Comparison of ENCODE assay signal across 8 cellular contexts in genomic region chr12:31728917-31729640, GRCh38. TPM values are rescaled to one million over a fixed set of nuclear protein-coding genes. Genes with fewer than 3 reads are reported as not detected.
A peak's percentile ranks its signal among the peaks of the same experiment; 100 is the strongest.
DNase-seq lines count a peak whose midpoint lies in the region; ATAC-seq and TF ChIP-seq lines count a peak whose summit lies in the region.

TSS of gene AMN1 (minus strand) at chr12:31729021. CDS start at chr12:31729008, 13 bp downstream.

- dilution Hi-C loops in IMR-90 (cut with HindIII; ENCODE audit: low sequenced_read_pairs, unreplicated experiment) = no loop called here

- H3K18ac ChIP-seq in IMR-90 (ENCODE audit: low read depth, low read length) = peak within 1 kb of the TSS; percentile 72

- WGBS in IMR-90 (ENCODE audit: extremely low coverage in 2 of 2, insufficient read length in 1 of 2), 2 experiments = 2% methylated on average over 9 of the region's 59 CpGs; no CpG with 5 or more reads in 1 of the 2 experiments

- no peaks in the 10 kb centered on the region for H3K27me3 Mint-ChIP-seq in activated T-cell treated with anti-CD3 and anti-CD28 coated beads, Interleukin-2, amount 50 U/mL, for 24 hours

- TF ChIP-seq CTCF in IMR-90 (conservative IDR thresholded peaks at IDR 0.05; ENCODE audit: low read depth, low read length) = peak; percentile 15; the same call in 1 of the 2 replicates

- no peaks in the 10 kb centered on the region for H3K27me3 ChIP-seq in IMR-90 (ENCODE audit: control insufficient read depth, insufficient read depth, low read length)

- peak within 1 kb of the TSS; percentile 83 for H3K27ac ChIP-seq in IMR-90 (ENCODE audit: insufficient read depth, low read length)

- peaks cover 34% of the 10 kb centered on the region for H3K36me3 Mint-ChIP-seq in activated T-cell treated with anti-CD3 and anti-CD28 coated beads, Interleukin-2, amount 50 U/mL, for 24 hours (ENCODE audit: low read depth)

- DNase-seq in DMS114 treated with DMSO at 0.1 percent for 48 hours (lab: John Stamatoyannopoulos, UW; ENCODE audit: unreplicated experiment) = peak; percentile 97
- DNase-seq in IMR-90 = peak; percentile 99
- DNase-seq in OCI-M2 (lab: John Stamatoyannopoulos, UW; ENCODE audit: unreplicated experiment) = peak; percentile 37
- peak; percentile 100 for DNase-seq in activated T-cell treated with anti-CD3 and anti-CD28 coated beads, Interleukin-2, amount 50 U/mL, for 24 hours
- peak; percentile 99 for DNase-seq in erythroblast (lab: John Stamatoyannopoulos, UW)
- peak; percentile 100 for DNase-seq in mucosa of gallbladder (ENCODE audit: low spot score)
- DNase-seq in stimulated activated CD8-positive, alpha-beta memory T cell treated with anti-CD3 and anti-CD28 coated beads, Interleukin-4, amount 100 ng/mL, for 24 hours (ENCODE audit: low read depth) = peak; percentile 99

- H2BK120ac ChIP-seq in IMR-90 (ENCODE audit: low read depth, low read length) = peak within 1 kb of the TSS; percentile 48

- intact Hi-C loops in IMR-90 (cut with micrococcal nuclease) = loop anchor here (2.0 kb wide), 1 partner anchor 230 kb away; the partner anchor contains the start of gene RESF1

- CTCF ChIA-PET in IMR-90 (lab: Yijun Ruan, JAX) = no interaction called here

- peak within 1 kb of the TSS; percentile 88 to 93 for H4K8ac ChIP-seq in IMR-90 (ENCODE audit: low read depth in 2 of 2, low read length in 2 of 2)

- peaks cover 4% of the 10 kb centered on the region; the same call in 1 of the 2 replicates for H3K4me1 ChIP-seq in IMR-90 (ENCODE audit: control insufficient read depth, insufficient read depth, low read length)

- peak within 1 kb of the TSS; percentile 46 for H3K23ac ChIP-seq in IMR-90 (ENCODE audit: low read depth, low read length)

- ATAC-seq in GM21529 (IDR thresholded peaks at IDR 0.05; ENCODE audit: unreplicated experiment) (peak; percentile 92), IMR-90 (ENCODE audit: low read depth) (peak; percentile 98)

- peak within 1 kb of the TSS; percentile 79 for H3K14ac ChIP-seq in IMR-90 (replicated peaks; ENCODE audit: low read depth, low read length)

- POLR2A ChIA-PET in IMR-90 (lab: Charles Lee; ENCODE audit: unreplicated experiment) = interaction anchor here (0.6 kb wide), 1 partner anchor 714 kb away, joined by 3 read pairs; no protein-coding TSS in a partner anchor

- TF ChIP-seq RAD21 in IMR-90 (IDR thresholded peaks at IDR 0.05; ENCODE audit: low read length) = no peak

- H4K20me1 ChIP-seq in IMR-90 (ENCODE audit: insufficient read depth, low read length) = no peaks in the 10 kb centered on the region

- peak within 1 kb of the TSS; percentile 79 for H4K91ac ChIP-seq in IMR-90 (ENCODE audit: insufficient read depth, low read depth, low read length)

- peak within 1 kb of the TSS; percentile 56 for H2AK9ac ChIP-seq in IMR-90 (replicated peaks; ENCODE audit: low read depth, low read length, poor library complexity)

- H3K56ac ChIP-seq in IMR-90 (ENCODE audit: extremely low read depth, insufficient read depth, low read length) = peak within 1 kb of the TSS; percentile 46

- H3K4ac ChIP-seq in IMR-90 (ENCODE audit: low read depth, low read length) = peak within 1 kb of the TSS; percentile 87

- H3K9ac ChIP-seq in IMR-90 (ENCODE audit: low read depth, low read length) = peak within 1 kb of the TSS; percentile 82

- peak within 1 kb of the TSS; percentile 79 for H3K4me3 ChIP-seq in IMR-90 (ENCODE audit: insufficient read depth, low read depth, low read length)

- H2AFZ ChIP-seq in IMR-90 (replicated peaks; ENCODE audit: low read length, poor library complexity) = peak within 1 kb of the TSS; percentile 95

- TF ChIP-seq POLR2A in IMR-90 (IDR thresholded peaks at IDR 0.05; ENCODE audit: low read depth, low read length) (peak; percentile 71), erythroblast (IDR thresholded peaks at IDR 0.05; ENCODE audit: low read length) (peak; percentile 80)

- H2AK5ac ChIP-seq in IMR-90 (ENCODE audit: low read depth, low read length) = peak within 1 kb of the TSS; percentile 37

- peaks cover 9% of the 10 kb centered on the region for H3K9me3 Mint-ChIP-seq in activated T-cell treated with anti-CD3 and anti-CD28 coated beads, Interleukin-2, amount 50 U/mL, for 24 hours

- H2BK5ac ChIP-seq in IMR-90 (ENCODE audit: low read depth, low read length, poor library complexity, severe bottlenecking) = peak within 1 kb of the TSS; percentile 77

- peaks cover 66% of the 10 kb centered on the region for H3K4me1 Mint-ChIP-seq in activated T-cell treated with anti-CD3 and anti-CD28 coated beads, Interleukin-2, amount 50 U/mL, for 24 hours (ENCODE audit: low read depth)

- H3K36me3 ChIP-seq in IMR-90 (ENCODE audit: control insufficient read depth, insufficient read depth, low read length) = no peaks in the 10 kb centered on the region

- H2BK15ac ChIP-seq in IMR-90 (ENCODE audit: low read depth, low read length) = peak within 1 kb of the TSS; percentile 27; the same call in 1 of the 3 replicates

- H3K4me2 ChIP-seq in IMR-90 (ENCODE audit: low read depth, low read length) = peak within 1 kb of the TSS; percentile 84

- no peaks in the 10 kb centered on the region for H3K9me3 ChIP-seq in IMR-90 (ENCODE audit: control insufficient read depth, insufficient read depth, low read length)

- in situ Hi-C loops in IMR-90 (cut with MboI; ENCODE audit: low sequenced_read_pairs) = no loop called here

- BruUV-seq in IMR-90 (replicated peaks; lab: Mats Ljungman, UMichigan) = no TSS peak

- H2BK20ac ChIP-seq in IMR-90 (ENCODE audit: low read depth, low read length) = peak within 1 kb of the TSS; percentile 15; the same call in 1 of the 2 replicates

- H3K9me1 ChIP-seq in IMR-90 (ENCODE audit: insufficient read depth, low read length) = no peaks in the 10 kb centered on the region

- peaks cover 5 to 10% of the 10 kb centered on the region in 2 experiments; a peak in 3 of 4 replicates for H3K79me1 ChIP-seq in IMR-90 (ENCODE audit: low read depth in 1 of 2, low read length in 2 of 2)

- peak within 1 kb of the TSS; percentile 97 for H3K27ac Mint-ChIP-seq in activated T-cell treated with anti-CD3 and anti-CD28 coated beads, Interleukin-2, amount 50 U/mL, for 24 hours

- H3K4me3 Mint-ChIP-seq in activated T-cell treated with anti-CD3 and anti-CD28 coated beads, Interleukin-2, amount 50 U/mL, for 24 hours = peak within 1 kb of the TSS; percentile 93

- peak within 1 kb of the TSS; percentile 86 for H4K5ac ChIP-seq in IMR-90 (ENCODE audit: low read depth, low read length)

TF ChIP-seq in IMR-90, 13 proteins besides CTCF, POLR2A, EP300 and RAD21:
- TF ChIP-seq SMC3 (IDR thresholded peaks at IDR 0.05; ENCODE audit: low read depth, low read length) (no peak), MAZ (IDR thresholded peaks at IDR 0.05; ENCODE audit: borderline replicate concordance, low read depth, low read length) (peak; percentile 59; the same call in 1 of the 2 replicates), USF2 (IDR thresholded peaks at IDR 0.05; ENCODE audit: low read depth, low read length) (peak; percentile 12; the same call in 1 of the 2 replicates), NFE2L2 (IDR thresholded peaks at IDR 0.05; ENCODE audit: low read depth, low read length) (0 out of 2 replicates have a peak, but pooled peaks have one; percentile 21)

RNA-seq across cellular contexts. Expression of gene AMN1, which starts in this region (rescaled TPM):
- 3.4 and 6.1 TPM in 2 replicates for total RNA-seq in IMR-90 (2012; rRNA removed)
- 4.0 and 5.2 TPM in 2 replicates for polyA plus RNA-seq in IMR-90 (2012; rRNA removed)
- 0.99 and 2.3 TPM in 2 replicates for polyA plus RNA-seq in IMR-90 (2012; cell fraction: cytosol; rRNA removed)
- 0.72 and 4.3 TPM in 2 replicates for polyA plus RNA-seq in IMR-90 (2012; cell fraction: nucleus; rRNA removed; ENCODE audit: low replicate concordance)
- 8.9 TPM for total RNA-seq in mucosa of gallbladder

Comparison
In these comparisons a context has a peak if more than half of its experiments do, and no peak if none do; other contexts are left out.
1. Peak in every context shown above with its lines: DNase-seq, ATAC-seq, H3K4me3 ChIP-seq and H3K27ac ChIP-seq.
2. DNase-seq: peak in every context shown above with its lines; median percentile 100 in activated T-cell treated with anti-CD3 and anti-CD28 coated beads, Interleukin-2, amount 50 U/mL, for 24 hours; 100 in mucosa of gallbladder; 99 in IMR-90; 99 in erythroblast; 99 in stimulated activated CD8-positive, alpha-beta memory T cell treated with anti-CD3 and anti-CD28 coated beads, Interleukin-4, amount 100 ng/mL, for 24 hours; 97 in DMS114 treated with DMSO at 0.1 percent for 48 hours; 37 in OCI-M2.